20 cellular contexts compared by ENCODE assay signal in genomic region chr2:229118947-229119346, GRCh38.
A peak's percentile ranks its signal among the peaks of the same experiment; 100 is the strongest.
DNase-seq lines count a peak whose midpoint lies in the region; ATAC-seq and FAIRE-seq lines count a peak whose summit lies in the region.
"Had no signal": no experiment of that assay in that cellular context is flagged by ENCODE, and none has a peak within 500 bp of the region (broad histone marks: within the 10 kb centered on the region; RNA-seq: fewer than 3 reads in every experiment).

No MANE protein-coding gene starts in this region.

- H3K4me3 ChIP-seq in small intestine (ENCODE audit: low read depth in 1 of 2, low read length in 2 of 2), result no peak overlapping the region
- H3K4me3 ChIP-seq: A549, left ventricle myocardium inferior, upper lobe of right lung had no signal

- H3K9me3 ChIP-seq in small intestine (ENCODE audit: control insufficient read depth, low read depth), result no peaks in the 10 kb centered on the region
- H3K9me3 ChIP-seq: A549, left ventricle myocardium inferior, upper lobe of right lung had no signal

- H3K27ac ChIP-seq in small intestine (ENCODE audit: low read depth in 1 of 2, low read length in 1 of 2), result no peak overlapping the region
- H3K27ac ChIP-seq: A549, left ventricle myocardium inferior, upper lobe of right lung had no signal

- no peaks in the 10 kb centered on the region for H3K36me3 Mint-ChIP-seq in stimulated activated effector memory CD8-positive, alpha-beta T cell treated with anti-CD3 and anti-CD28 coated beads, Interleukin-12 subunit alpha, Interleukin-12 subunit beta, amount 100 ng/mL, for 72 hours
- H3K36me3 Mint-ChIP-seq: stimulated activated memory B cell treated with anti-CD40 and anti-IgM and Interleukin-4, amounts not matched to agents 10 μg/mL and 1 μg/mL and 100 μg/mL, for 72 hours had no signal

- H3K36me3 ChIP-seq in small intestine (ENCODE audit: control insufficient read depth in 2 of 2, insufficient read depth in 2 of 2, low read length in 2 of 2), result no peaks in the 10 kb centered on the region
- H3K36me3 ChIP-seq: left ventricle myocardium inferior, upper lobe of right lung had no signal

- H3K4me3 Mint-ChIP-seq in stimulated activated effector memory CD8-positive, alpha-beta T cell treated with anti-CD3 and anti-CD28 coated beads, Interleukin-12 subunit alpha, Interleukin-12 subunit beta, amount 100 ng/mL, for 72 hours, result no peak overlapping the region
- H3K4me3 Mint-ChIP-seq: effector memory CD8-positive, alpha-beta T cell; stimulated activated memory B cell treated with anti-CD40 and anti-IgM and Interleukin-4, amounts not matched to agents 10 μg/mL and 1 μg/mL and 100 μg/mL, for 72 hours had no signal

- ATAC-seq in GM18499 (IDR thresholded peaks at IDR 0.05; ENCODE audit: insufficient read depth, unreplicated experiment), result peak; percentile 89
- peak; percentile 71 for ATAC-seq in GM19397 (IDR thresholded peaks at IDR 0.05; ENCODE audit: unreplicated experiment)
- ATAC-seq in HG02870 (IDR thresholded peaks at IDR 0.05; ENCODE audit: unreplicated experiment), result peak; percentile 73
- peak; percentile 61 for ATAC-seq in HG03378 (IDR thresholded peaks at IDR 0.05; ENCODE audit: unreplicated experiment)
- no peak for ATAC-seq in stimulated activated effector memory CD8-positive, alpha-beta T cell treated with anti-CD3 and anti-CD28 coated beads, Interleukin-12 subunit alpha, Interleukin-12 subunit beta, amount 100 ng/mL, for 72 hours
- ATAC-seq in GM19467 (IDR thresholded peaks at IDR 0.05; ENCODE audit: unreplicated experiment), result no peak
- ATAC-seq: A549; effector memory CD8-positive, alpha-beta T cell; stimulated activated memory B cell treated with anti-CD40 and anti-IgM and Interleukin-4, amounts not matched to agents 10 μg/mL and 1 μg/mL and 100 μg/mL, for 72 hours; upper lobe of right lung had no signal

- WGBS in small intestine, 3 donors, result 79 to 83% (median 83%) methylated on average over 1 of the region's 1 CpG

- H3K9me3 Mint-ChIP-seq in stimulated activated effector memory CD8-positive, alpha-beta T cell treated with anti-CD3 and anti-CD28 coated beads, Interleukin-12 subunit alpha, Interleukin-12 subunit beta, amount 100 ng/mL, for 72 hours, result peaks cover 7% of the 10 kb centered on the region

- no peaks in the 10 kb centered on the region for H3K27me3 ChIP-seq in small intestine (ENCODE audit: control insufficient read depth in 2 of 2, insufficient read depth in 2 of 2, low read length in 2 of 2)
- H3K27me3 ChIP-seq: upper lobe of right lung had no signal

- no peak for FAIRE-seq in small intestine (lab: Jason Lieb, UNC)
- FAIRE-seq: A549, astrocyte, D721Med had no signal

- in situ Hi-C loops in G401 (cut with HindIII; ENCODE audit: low sequenced_read_pairs), result no loop called here

- H3K27ac Mint-ChIP-seq in stimulated activated effector memory CD8-positive, alpha-beta T cell treated with anti-CD3 and anti-CD28 coated beads, Interleukin-12 subunit alpha, Interleukin-12 subunit beta, amount 100 ng/mL, for 72 hours, result no peak overlapping the region
- H3K27ac Mint-ChIP-seq: effector memory CD8-positive, alpha-beta T cell; stimulated activated memory B cell treated with anti-CD40 and anti-IgM and Interleukin-4, amounts not matched to agents 10 μg/mL and 1 μg/mL and 100 μg/mL, for 72 hours had no signal

- DNase-seq in G401 (ENCODE audit: low spot score) (no peak), small intestine (no peak)
- no peak for DNase-seq in stimulated activated effector memory CD8-positive, alpha-beta T cell treated with anti-CD3 and anti-CD28 coated beads, Interleukin-12 subunit alpha, Interleukin-12 subunit beta, amount 100 ng/mL, for 72 hours (ENCODE audit: low spot score in 2 of 2)
- DNase-seq: activated CD4-positive, alpha-beta T cell treated with anti-CD3 and anti-CD28 coated beads, Interleukin-2, amount 50 U/mL, for 1 hour; activated naive CD4-positive, alpha-beta T cell; C1 segment of cervical spinal cord; effector memory CD8-positive, alpha-beta T cell; KBM-7; left ventricle myocardium inferior; NCI-H187 treated with DMSO at 0.1 percent for 48 hours; upper lobe of right lung had no signal

- H3K4me1 Mint-ChIP-seq in stimulated activated effector memory CD8-positive, alpha-beta T cell treated with anti-CD3 and anti-CD28 coated beads, Interleukin-12 subunit alpha, Interleukin-12 subunit beta, amount 100 ng/mL, for 72 hours, result no peaks in the 10 kb centered on the region
- H3K4me1 Mint-ChIP-seq: stimulated activated memory B cell treated with anti-CD40 and anti-IgM and Interleukin-4, amounts not matched to agents 10 μg/mL and 1 μg/mL and 100 μg/mL, for 72 hours had no signal

- no peaks in the 10 kb centered on the region for H3K4me1 ChIP-seq in small intestine (ENCODE audit: control insufficient read depth in 2 of 2, insufficient read depth in 1 of 2, low read depth in 1 of 2, low read length in 1 of 2)
- H3K4me1 ChIP-seq: A549, left ventricle myocardium inferior, upper lobe of right lung had no signal

Comparison
In these comparisons a context has a peak if more than half of its experiments do, and no peak if none do; other contexts are left out.
1. ATAC-seq: peak in GM18499 (single experiment), GM19397 (single experiment), HG02870 (single experiment) and HG03378 (single experiment); none in stimulated activated effector memory CD8-positive, alpha-beta T cell treated with anti-CD3 and anti-CD28 coated beads, Interleukin-12 subunit alpha, Interleukin-12 subunit beta, amount 100 ng/mL, for 72 hours (single experiment) and GM19467 (single experiment).